15 cellular contexts compared by ENCODE assay signal in genomic region chr20:32450484-32451061, GRCh38.
DNase-seq lines count a peak whose midpoint lies in the region; ATAC-seq and TF ChIP-seq lines count a peak whose summit lies in the region.
"Had no signal": no experiment of that assay in that cellular context is flagged by ENCODE, and none has a peak within 500 bp of the region (broad histone marks: within the 10 kb centered on the region; RNA-seq: fewer than 3 reads in every experiment).

No MANE protein-coding gene starts in this region.

- intact Hi-C loops in left ventricle myocardium inferior (cut with micrococcal nuclease) (no loop called here), Right ventricle myocardium inferior (cut with DNase I) (no loop called here), adrenal gland (cut with DNase I) (loop anchor here in 1 of 2 donors (10.0 kb wide), 1 partner anchor 116 kb away; no protein-coding TSS in a partner anchor)

- TF ChIP-seq CTCF in left ventricle myocardium inferior (IDR thresholded peaks at IDR 0.05; ENCODE audit: borderline replicate concordance) = no peak
- no peak for TF ChIP-seq CTCF in adrenal gland (IDR thresholded peaks at IDR 0.05)
- TF ChIP-seq CTCF in type B pancreatic cell (conservative IDR thresholded peaks at IDR 0.05) = no peak

- no peak overlapping the region for H3K4me3 ChIP-seq in left ventricle myocardium inferior
- H3K4me3 ChIP-seq in adrenal gland = no peak overlapping the region
- no peak overlapping the region for H3K4me3 ChIP-seq in mucosa of stomach (ENCODE audit: low read length)
- H3K4me3 ChIP-seq: GM23248 had no signal

- H3K4me1 ChIP-seq in left ventricle myocardium inferior (peaks cover 67% of the 10 kb centered on the region), adrenal gland (replicated peaks in 1 of 2) (peaks cover 0 to 50% of the 10 kb centered on the region in 2 donors), mucosa of stomach (ENCODE audit: control insufficient read depth, insufficient read depth, low read length) (peaks cover 24% of the 10 kb centered on the region)

- WGBS in adrenal gland, 4 donors = 68 to 86% (median 69%) methylated on average over 3 to 9 of the region's 9 CpGs

- H3K9me3 ChIP-seq in left ventricle myocardium inferior (replicated peaks) (no peaks in the 10 kb centered on the region), adrenal gland (replicated peaks in 1 of 3) (no peaks in the 10 kb centered on the region), mucosa of stomach (ENCODE audit: control insufficient read depth, low read length) (no peaks in the 10 kb centered on the region)

- ATAC-seq in Right ventricle myocardium inferior (no peak), HG02884 (IDR thresholded peaks at IDR 0.05; ENCODE audit: unreplicated experiment) (no peak), GM19455 (IDR thresholded peaks at IDR 0.05; ENCODE audit: unreplicated experiment) (no peak)
- ATAC-seq: activated CD4-positive, CD25-positive, alpha-beta regulatory T cell treated with anti-CD3 and anti-CD28 coated beads, Interleukin-2, amount 50 U/mL, for 24 hours had no signal

- TF ChIP-seq POLR2A in adrenal gland (IDR thresholded peaks at IDR 0.05) (no peak), erythroblast (IDR thresholded peaks at IDR 0.05; ENCODE audit: low read length) (no peak)

- peak overlapping the region; percentile 64 for H3K27ac Mint-ChIP-seq in type B pancreatic cell

- DNase-seq in left ventricle myocardium inferior = no peak
- no peak for DNase-seq in Right ventricle myocardium inferior (ENCODE audit: missing footprints)
- peak in 2 of 7 donors; percentile 7 to 21 for DNase-seq in adrenal gland
- DNase-seq in type B pancreatic cell (ENCODE audit: extremely low spot score, unreplicated experiment) = no peak
- DNase-seq in erythroblast (lab: John Stamatoyannopoulos, UW) = no peak
- DNase-seq: GM23248; mesenchymal stem cell; NCI-H2081; stimulated activated CD4-positive, alpha-beta T cell treated with anti-CD3 and anti-CD28 coated beads, Interleukin-4, amount 100 ng/mL, for 24 hours; stimulated activated naive CD4-positive, alpha-beta T cell had no signal

- H3K36me3 Mint-ChIP-seq in type B pancreatic cell = peaks cover 19% of the 10 kb centered on the region

- no peaks in the 10 kb centered on the region for H3K9me3 Mint-ChIP-seq in type B pancreatic cell
- H3K9me3 Mint-ChIP-seq: activated T-helper 1 cell treated with anti-CD3 and anti-CD28 coated beads, Interleukin-12 subunit alpha, Interleukin-12 subunit beta, Interleukin-2, Interleukin-4 antibody, amounts not matched to agents 30 ng/mL and 10 ng/mL and 1 ng/mL, durations not matched to agents 14 hours and 24 hours and 36 hours had no signal

- H3K27ac ChIP-seq in left ventricle myocardium inferior (replicated peaks) (peak overlapping the region; percentile 56), adrenal gland (peak overlapping the region in 4 of 5 donors; percentile 16 to 69 (median 49))
- H3K27ac ChIP-seq: GM23248 had no signal

- H3K9ac ChIP-seq in mucosa of stomach (ENCODE audit: low read length) = peak overlapping the region; percentile 34
- H3K9ac ChIP-seq: GM23248 had no signal

- peak overlapping the region; percentile 31 for H3K4me3 Mint-ChIP-seq in type B pancreatic cell
- H3K4me3 Mint-ChIP-seq: activated T-helper 1 cell treated with anti-CD3 and anti-CD28 coated beads, Interleukin-12 subunit alpha, Interleukin-12 subunit beta, Interleukin-2, Interleukin-4 antibody, amounts not matched to agents 30 ng/mL and 10 ng/mL and 1 ng/mL, durations not matched to agents 14 hours and 24 hours and 36 hours had no signal

- H3K36me3 ChIP-seq in left ventricle myocardium inferior (peaks cover 33% of the 10 kb centered on the region), adrenal gland (replicated peaks in 1 of 2) (peaks cover 0 to 44% of the 10 kb centered on the region in 2 donors), mucosa of stomach (ENCODE audit: control insufficient read depth, insufficient read depth, low read length) (peaks cover 45% of the 10 kb centered on the region)

- H3K27me3 Mint-ChIP-seq in type B pancreatic cell = no peaks in the 10 kb centered on the region

- H3K27me3 ChIP-seq in left ventricle myocardium inferior (ENCODE audit: low read depth) (no peaks in the 10 kb centered on the region), adrenal gland (no peaks in the 10 kb centered on the region), mucosa of stomach (ENCODE audit: control insufficient read depth, insufficient read depth, low read length) (no peaks in the 10 kb centered on the region)

- peaks cover 19% of the 10 kb centered on the region for H3K4me1 Mint-ChIP-seq in type B pancreatic cell (ENCODE audit: unreplicated experiment)
